27 cellular contexts compared by ENCODE assay signal in the genomic region with DNA sequence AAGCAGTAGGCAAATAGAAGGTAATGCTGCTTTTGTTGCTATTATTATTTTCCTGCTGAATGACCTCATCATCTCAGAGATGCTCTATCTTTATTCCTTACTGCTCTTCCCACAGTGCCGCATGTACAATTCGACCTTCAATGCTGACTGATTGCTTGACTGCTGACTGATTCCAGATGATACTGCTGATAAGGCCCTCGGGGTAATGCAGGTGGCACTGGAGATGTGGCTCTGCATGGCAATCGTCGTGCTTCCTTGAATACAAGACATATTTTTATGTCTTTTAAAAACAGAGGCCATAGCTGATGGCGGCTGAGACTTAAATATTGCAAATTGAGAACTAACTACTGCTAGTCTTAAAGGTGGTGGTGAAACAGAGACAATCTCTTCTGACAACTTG.
"Had no signal": no experiment of that assay in that cellular context is flagged by ENCODE, and none has a peak within 500 bp of the region (broad histone marks: within the 10 kb centered on the region; RNA-seq: fewer than 3 reads in every experiment).

No MANE protein-coding gene starts in this region.

- H3K4me3 Mint-ChIP-seq: naive thymus-derived CD8-positive, alpha-beta T cell; natural killer cell treated with Interleukin-12 subunit alpha and Interleukin-12 subunit beta and Interleukin-15 and Interleukin-18, amount 100 ng/mL, for 72 hours; nephron progenitor cell; neural crest cell; stimulated activated effector memory CD8-positive, alpha-beta T cell treated with anti-CD3 and anti-CD28 coated beads, Interleukin-12 subunit alpha, Interleukin-12 subunit beta, amount 100 ng/mL, for 72 hours; stimulated activated naive B cell treated with anti-CD40 and anti-IgM and Interleukin-4, amounts not matched to agents 10 μg/mL and 1 μg/mL and 100 μg/mL, for 72 hours; stimulated activated naive CD8-positive, alpha-beta T cell treated with anti-CD3 and anti-CD28 coated beads, Interleukin-15, Interleukin-2, amounts not matched to agents 100 ng/mL and 50 ng/mL, for 24 hours had no signal

- H3K4me1 ChIP-seq: pancreas, psoas muscle, right lobe of liver, stomach, thyroid gland, tibial nerve, upper lobe of left lung, vagina had no signal

- H3K27me3 ChIP-seq: neutrophil, pancreas, right lobe of liver, stomach, thyroid gland, tibial nerve, upper lobe of left lung, vagina had no signal

- DNase-seq: naive thymus-derived CD8-positive, alpha-beta T cell; nephron progenitor cell; nucleus accumbens; pancreas; psoas muscle; right cardiac atrium; right lobe of liver; small intestine; stimulated activated CD4-positive, alpha-beta T cell treated with anti-CD3 and anti-CD28 coated beads, Interleukin-15, amount 100 ng/mL, for 24 hours; stimulated activated CD4-positive, alpha-beta T cell treated with anti-CD3 and anti-CD28 coated beads, Interleukin-2, amount 100 ng/mL, for 24 hours; stimulated activated CD4-positive, alpha-beta T cell treated with anti-CD3 and anti-CD28 coated beads, Interleukin-2, amount 100 ng/mL, for 48 hours; stimulated activated CD4-positive, alpha-beta T cell treated with anti-CD3 and anti-CD28 coated beads, Interleukin-4, amount 100 ng/mL, for 24 hours; stimulated activated naive B cell treated with anti-CD40 and anti-IgM and Interleukin-4, amounts not matched to agents 10 μg/mL and 1 μg/mL and 100 μg/mL, for 72 hours; stimulated activated naive CD4-positive, alpha-beta T cell treated with Interleukin-2 at 50 U/mL for 16 hours; stomach; thyroid gland; trophoblast cell; upper lobe of left lung had no signal

- H3K36me3 Mint-ChIP-seq: natural killer cell treated with Interleukin-12 subunit alpha and Interleukin-12 subunit beta and Interleukin-15 and Interleukin-18, amount 100 ng/mL, for 72 hours; stimulated activated effector memory CD8-positive, alpha-beta T cell treated with anti-CD3 and anti-CD28 coated beads, Interleukin-12 subunit alpha, Interleukin-12 subunit beta, amount 100 ng/mL, for 72 hours; stimulated activated naive B cell treated with anti-CD40 and anti-IgM and Interleukin-4, amounts not matched to agents 10 μg/mL and 1 μg/mL and 100 μg/mL, for 72 hours had no signal

- H3K27ac ChIP-seq: neutrophil, pancreas, psoas muscle, right lobe of liver, stomach, thoracic aorta, thyroid gland, tibial nerve, upper lobe of left lung, vagina had no signal

- ATAC-seq: naive thymus-derived CD8-positive, alpha-beta T cell; pancreas; psoas muscle; right cardiac atrium; right lobe of liver; stimulated activated effector memory CD8-positive, alpha-beta T cell treated with anti-CD3 and anti-CD28 coated beads, Interleukin-12 subunit alpha, Interleukin-12 subunit beta, amount 100 ng/mL, for 72 hours; stimulated activated naive B cell treated with anti-CD40 and anti-IgM and Interleukin-4, amounts not matched to agents 10 μg/mL and 1 μg/mL and 100 μg/mL, for 72 hours had no signal

- H3K9me3 ChIP-seq: neutrophil, pancreas, psoas muscle, right lobe of liver, thoracic aorta, thyroid gland, tibial nerve, vagina had no signal

- H3K36me3 ChIP-seq: pancreas, right lobe of liver, stomach, thoracic aorta, thyroid gland, tibial nerve, upper lobe of left lung, vagina had no signal

- H3K27ac Mint-ChIP-seq: naive thymus-derived CD8-positive, alpha-beta T cell; natural killer cell treated with Interleukin-12 subunit alpha and Interleukin-12 subunit beta and Interleukin-15 and Interleukin-18, amount 100 ng/mL, for 72 hours; nephron progenitor cell; progenitor cell of endocrine pancreas; stimulated activated effector memory CD8-positive, alpha-beta T cell treated with anti-CD3 and anti-CD28 coated beads, Interleukin-12 subunit alpha, Interleukin-12 subunit beta, amount 100 ng/mL, for 72 hours; stimulated activated naive B cell treated with anti-CD40 and anti-IgM and Interleukin-4, amounts not matched to agents 10 μg/mL and 1 μg/mL and 100 μg/mL, for 72 hours; stimulated activated naive CD8-positive, alpha-beta T cell treated with anti-CD3 and anti-CD28 coated beads, Interleukin-15, Interleukin-2, amounts not matched to agents 100 ng/mL and 50 ng/mL, for 24 hours had no signal

- H3K4me1 Mint-ChIP-seq: naive thymus-derived CD8-positive, alpha-beta T cell; nephron progenitor cell; neural crest cell; stimulated activated effector memory CD8-positive, alpha-beta T cell treated with anti-CD3 and anti-CD28 coated beads, Interleukin-12 subunit alpha, Interleukin-12 subunit beta, amount 100 ng/mL, for 72 hours; stimulated activated naive B cell treated with anti-CD40 and anti-IgM and Interleukin-4, amounts not matched to agents 10 μg/mL and 1 μg/mL and 100 μg/mL, for 72 hours had no signal

- H3K4me3 ChIP-seq: pancreas, psoas muscle, right lobe of liver, stomach, thoracic aorta, thyroid gland, tibial nerve, upper lobe of left lung, vagina had no signal
